1 cellular context compared by ENCODE assay signal in genomic region chr11:119481021-119481666, GRCh38.
TF ChIP-seq lines count a peak whose summit lies in the region.

No MANE protein-coding gene starts in this region.

TF ChIP-seq in HepG2, 621 proteins besides CTCF, POLR2A, EP300 and RAD21 (continued from another document and continues in another):
- TF ChIP-seq THAP9 (CRISPR knock-in tag; IDR thresholded peaks at IDR 0.05; ENCODE audit: borderline replicate concordance) (0 out of 2 replicates have a peak, but pooled peaks have one; percentile 30), ZNF432 (CRISPR knock-in tag; IDR thresholded peaks at IDR 0.05; ENCODE audit: borderline replicate concordance) (no peak), FOXC1 (CRISPR knock-in tag; IDR thresholded peaks at IDR 0.05; ENCODE audit: borderline replicate concordance) (no peak), SETDB1 (CRISPR knock-in tag; IDR thresholded peaks at IDR 0.05; ENCODE audit: borderline replicate concordance) (no peak), TFE3 (CRISPR knock-in tag; IDR thresholded peaks at IDR 0.05) (peak; percentile 51; the same call in 1 of the 2 replicates), MNT (IDR thresholded peaks at IDR 0.05) (no peak), ZBTB40 (IDR thresholded peaks at IDR 0.05) (no peak), ZBTB40 (CRISPR knock-in tag; IDR thresholded peaks at IDR 0.05) (peak; percentile 44; the same call in 1 of the 2 replicates), MLLT10 (CRISPR knock-in tag; IDR thresholded peaks at IDR 0.05) (no peak), GATAD2A (CRISPR knock-in tag; IDR thresholded peaks at IDR 0.05) (peak; percentile 88), MIXL1 (CRISPR knock-in tag; IDR thresholded peaks at IDR 0.05) (peak; percentile 81; the same call in 1 of the 2 replicates), PLRG1 (conservative IDR thresholded peaks at IDR 0.05) (no peak), MXD3 (CRISPR knock-in tag; IDR thresholded peaks at IDR 0.05) (no peak), RBM22 (optimal IDR thresholded peaks at IDR 0.05; ENCODE audit: low read length) (no peak), ASH2L (IDR thresholded peaks at IDR 0.05; ENCODE audit: insufficient read length, low read depth, low read length) (peak; percentile 56), TERF1 (CRISPR knock-in tag; IDR thresholded peaks at IDR 0.05) (no peak), BCL3 (CRISPR knock-in tag; IDR thresholded peaks at IDR 0.05) (no peak; the same call in 1 of the 2 replicates), ZNF225 (CRISPR knock-in tag; IDR thresholded peaks at IDR 0.05) (no peak), THAP8 (CRISPR knock-in tag; IDR thresholded peaks at IDR 0.05; ENCODE audit: borderline replicate concordance) (no peak), ZNF282 (IDR thresholded peaks at IDR 0.05; ENCODE audit: partially characterized antibody) (no peak), HNRNPH1 (optimal IDR thresholded peaks at IDR 0.05; ENCODE audit: low read depth, low read length) (no peak), ZNF160 (CRISPR knock-in tag; IDR thresholded peaks at IDR 0.05) (no peak), SP140L (CRISPR knock-in tag; IDR thresholded peaks at IDR 0.05; ENCODE audit: borderline replicate concordance) (no peak), NFKB2 (CRISPR knock-in tag; IDR thresholded peaks at IDR 0.05; ENCODE audit: borderline replicate concordance) (peak; percentile 56; the same call in 1 of the 2 replicates), ZBTB26 (CRISPR knock-in tag; IDR thresholded peaks at IDR 0.05; ENCODE audit: borderline replicate concordance) (peak; percentile 53; the same call in 1 of the 2 replicates), CBX5 (CRISPR knock-in tag; IDR thresholded peaks at IDR 0.05; ENCODE audit: borderline replicate concordance) (no peak), NFKBIZ (CRISPR knock-in tag; IDR thresholded peaks at IDR 0.05) (no peak), ZBTB20 (CRISPR knock-in tag; IDR thresholded peaks at IDR 0.05; ENCODE audit: borderline replicate concordance, low read depth) (no peak), TOE1 (CRISPR knock-in tag; IDR thresholded peaks at IDR 0.05) (no peak), ZNF720 (CRISPR knock-in tag; IDR thresholded peaks at IDR 0.05) (no peak), ADNP (CRISPR knock-in tag; IDR thresholded peaks at IDR 0.05) (no peak), KDM2A (CRISPR knock-in tag; IDR thresholded peaks at IDR 0.05; ENCODE audit: borderline replicate concordance, low read depth) (peak; percentile 80; the same call in 1 of the 2 replicates), SMYD3 (CRISPR knock-in tag; IDR thresholded peaks at IDR 0.05) (no peak), FOXO1 (CRISPR knock-in tag; IDR thresholded peaks at IDR 0.05) (peak; percentile 64), TBP (CRISPR knock-in tag; IDR thresholded peaks at IDR 0.05) (no peak), PLSCR1 (CRISPR knock-in tag; IDR thresholded peaks at IDR 0.05; ENCODE audit: borderline replicate concordance) (no peak), E2F5 (CRISPR knock-in tag; conservative IDR thresholded peaks at IDR 0.05) (no peak), KLF15 (CRISPR knock-in tag; IDR thresholded peaks at IDR 0.05; ENCODE audit: borderline replicate concordance) (no peak)
